ENCODE assay signal across 1 cellular context in genomic region chr7:150322114-150322832, GRCh38.
A peak's percentile ranks its signal among the peaks of the same experiment; 100 is the strongest.
TF ChIP-seq lines count a peak whose summit lies in the region.

No MANE protein-coding gene starts in this region.

TF ChIP-seq in K562, 482 proteins besides CTCF, POLR2A, EP300 and RAD21 (continued from another document and continues in another):
- no peak for TF ChIP-seq ZNF609 (CRISPR knock-in tag; IDR thresholded peaks at IDR 0.05; ENCODE audit: borderline replicate concordance)
- 0 out of 2 replicates have a peak, but pooled peaks have one; percentile 34 for TF ChIP-seq MXI1 (IDR thresholded peaks at IDR 0.05; ENCODE audit: low read depth, low read length)
- no peak for TF ChIP-seq RBM39 (optimal IDR thresholded peaks at IDR 0.05; ENCODE audit: low read depth, low read length)
- no peak for TF ChIP-seq RAD51 (IDR thresholded peaks at IDR 0.05; ENCODE audit: borderline replicate concordance, low read depth)
- TF ChIP-seq, protein P1, sequence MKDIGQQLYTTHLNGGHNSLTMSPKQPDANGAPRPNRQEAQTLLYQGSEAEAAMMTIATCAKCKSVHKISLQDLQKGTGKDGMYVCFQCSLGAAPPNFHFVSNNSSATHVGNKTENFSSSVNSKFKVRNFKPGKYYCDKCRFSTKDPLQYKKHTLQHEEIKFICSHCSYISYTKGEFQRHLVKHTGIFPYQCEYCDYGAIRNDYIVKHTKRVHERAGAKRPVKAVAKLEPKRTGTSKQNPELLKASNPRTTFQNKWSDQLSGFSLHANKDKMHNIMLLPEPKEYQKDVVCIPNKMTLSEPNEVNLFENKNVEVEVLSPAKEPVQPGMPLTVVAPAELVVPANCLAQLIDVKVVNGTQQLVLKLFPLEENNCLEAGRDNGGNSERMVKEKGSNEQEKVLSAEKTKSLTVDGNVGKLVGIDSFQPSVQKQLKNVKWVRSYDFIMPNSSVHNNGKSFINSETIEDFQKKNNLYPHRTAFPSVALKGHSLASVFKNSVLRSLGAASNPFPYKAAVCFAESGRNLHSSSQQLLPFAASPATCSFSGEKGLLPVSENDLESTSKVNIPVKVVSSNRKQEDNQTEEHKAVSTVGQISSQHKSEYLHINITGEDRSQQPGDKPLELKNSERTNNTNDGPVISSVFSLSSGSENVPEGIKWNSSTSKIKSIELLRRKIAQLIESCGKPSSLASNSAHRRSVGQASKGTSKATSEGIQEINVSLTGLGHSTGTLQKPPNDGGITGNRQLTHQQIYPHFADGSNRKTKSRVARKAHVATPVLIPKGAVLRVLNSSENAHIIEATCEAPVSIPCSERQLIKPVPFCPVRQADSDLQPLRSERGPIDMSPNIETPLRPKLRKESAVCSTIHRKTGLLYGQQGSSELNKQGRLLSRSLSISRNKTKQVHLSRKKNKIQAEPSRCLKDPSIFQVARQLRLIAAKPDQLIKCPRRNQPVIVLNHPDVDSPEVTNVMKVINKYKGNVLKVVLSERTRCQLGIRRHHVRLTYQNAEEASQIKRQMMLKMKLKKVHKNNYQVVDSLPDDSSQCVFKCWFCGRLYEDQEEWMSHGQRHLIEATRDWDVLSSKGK (CRISPR knock-in tag; IDR thresholded peaks at IDR 0.05): no peak
- TF ChIP-seq, protein P2, sequence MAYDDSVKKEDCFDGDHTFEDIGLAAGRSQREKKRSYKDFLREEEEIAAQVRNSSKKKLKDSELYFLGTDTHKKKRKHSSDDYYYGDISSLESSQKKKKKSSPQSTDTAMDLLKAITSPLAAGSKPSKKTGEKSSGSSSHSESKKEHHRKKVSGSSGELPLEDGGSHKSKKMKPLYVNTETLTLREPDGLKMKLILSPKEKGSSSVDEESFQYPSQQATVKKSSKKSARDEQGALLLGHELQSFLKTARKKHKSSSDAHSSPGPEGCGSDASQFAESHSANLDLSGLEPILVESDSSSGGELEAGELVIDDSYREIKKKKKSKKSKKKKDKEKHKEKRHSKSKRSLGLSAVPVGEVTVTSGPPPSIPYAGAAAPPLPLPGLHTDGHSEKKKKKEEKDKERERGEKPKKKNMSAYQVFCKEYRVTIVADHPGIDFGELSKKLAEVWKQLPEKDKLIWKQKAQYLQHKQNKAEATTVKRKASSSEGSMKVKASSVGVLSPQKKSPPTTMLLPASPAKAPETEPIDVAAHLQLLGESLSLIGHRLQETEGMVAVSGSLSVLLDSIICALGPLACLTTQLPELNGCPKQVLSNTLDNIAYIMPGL (CRISPR knock-in tag; IDR thresholded peaks at IDR 0.05): no peak
- peak; percentile 89 for TF ChIP-seq ZNF76 (CRISPR knock-in tag; IDR thresholded peaks at IDR 0.05; ENCODE audit: borderline replicate concordance)
- TF ChIP-seq, protein P3, sequence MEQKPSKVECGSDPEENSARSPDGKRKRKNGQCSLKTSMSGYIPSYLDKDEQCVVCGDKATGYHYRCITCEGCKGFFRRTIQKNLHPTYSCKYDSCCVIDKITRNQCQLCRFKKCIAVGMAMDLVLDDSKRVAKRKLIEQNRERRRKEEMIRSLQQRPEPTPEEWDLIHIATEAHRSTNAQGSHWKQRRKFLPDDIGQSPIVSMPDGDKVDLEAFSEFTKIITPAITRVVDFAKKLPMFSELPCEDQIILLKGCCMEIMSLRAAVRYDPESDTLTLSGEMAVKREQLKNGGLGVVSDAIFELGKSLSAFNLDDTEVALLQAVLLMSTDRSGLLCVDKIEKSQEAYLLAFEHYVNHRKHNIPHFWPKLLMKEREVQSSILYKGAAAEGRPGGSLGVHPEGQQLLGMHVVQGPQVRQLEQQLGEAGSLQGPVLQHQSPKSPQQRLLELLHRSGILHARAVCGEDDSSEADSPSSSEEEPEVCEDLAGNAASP (IDR thresholded peaks at IDR 0.05): no peak
- no peak for TF ChIP-seq L3MBTL2 (IDR thresholded peaks at IDR 0.05)
- TF ChIP-seq ZFX (CRISPR knock-in tag; IDR thresholded peaks at IDR 0.05): no peak
- no peak for TF ChIP-seq IRF2 (CRISPR knock-in tag; IDR thresholded peaks at IDR 0.05)
- TF ChIP-seq, protein P4, sequence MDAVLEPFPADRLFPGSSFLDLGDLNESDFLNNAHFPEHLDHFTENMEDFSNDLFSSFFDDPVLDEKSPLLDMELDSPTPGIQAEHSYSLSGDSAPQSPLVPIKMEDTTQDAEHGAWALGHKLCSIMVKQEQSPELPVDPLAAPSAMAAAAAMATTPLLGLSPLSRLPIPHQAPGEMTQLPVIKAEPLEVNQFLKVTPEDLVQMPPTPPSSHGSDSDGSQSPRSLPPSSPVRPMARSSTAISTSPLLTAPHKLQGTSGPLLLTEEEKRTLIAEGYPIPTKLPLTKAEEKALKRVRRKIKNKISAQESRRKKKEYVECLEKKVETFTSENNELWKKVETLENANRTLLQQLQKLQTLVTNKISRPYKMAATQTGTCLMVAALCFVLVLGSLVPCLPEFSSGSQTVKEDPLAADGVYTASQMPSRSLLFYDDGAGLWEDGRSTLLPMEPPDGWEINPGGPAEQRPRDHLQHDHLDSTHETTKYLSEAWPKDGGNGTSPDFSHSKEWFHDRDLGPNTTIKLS (IDR thresholded peaks at IDR 0.05; ENCODE audit: borderline replicate concordance, low read depth): no peak
- TF ChIP-seq, protein P5, sequence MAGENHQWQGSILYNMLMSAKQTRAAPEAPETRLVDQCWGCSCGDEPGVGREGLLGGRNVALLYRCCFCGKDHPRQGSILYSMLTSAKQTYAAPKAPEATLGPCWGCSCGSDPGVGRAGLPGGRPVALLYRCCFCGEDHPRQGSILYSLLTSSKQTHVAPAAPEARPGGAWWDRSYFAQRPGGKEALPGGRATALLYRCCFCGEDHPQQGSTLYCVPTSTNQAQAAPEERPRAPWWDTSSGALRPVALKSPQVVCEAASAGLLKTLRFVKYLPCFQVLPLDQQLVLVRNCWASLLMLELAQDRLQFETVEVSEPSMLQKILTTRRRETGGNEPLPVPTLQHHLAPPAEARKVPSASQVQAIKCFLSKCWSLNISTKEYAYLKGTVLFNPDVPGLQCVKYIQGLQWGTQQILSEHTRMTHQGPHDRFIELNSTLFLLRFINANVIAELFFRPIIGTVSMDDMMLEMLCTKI (IDR thresholded peaks at IDR 0.05; ENCODE audit: partially characterized antibody): no peak
- no peak for TF ChIP-seq ID3 (CRISPR knock-in tag; IDR thresholded peaks at IDR 0.05)
- TF ChIP-seq ID3 (tag; IDR thresholded peaks at IDR 0.05): peak; percentile 99
- no peak for TF ChIP-seq SAFB2 (IDR thresholded peaks at IDR 0.05; ENCODE audit: borderline replicate concordance, low read depth, low read length, severe bottlenecking)
- TF ChIP-seq ERF (CRISPR knock-in tag; IDR thresholded peaks at IDR 0.05): peak; percentile 87; the same call in 1 of the 2 replicates
- no peak; the same call in none of the 2 replicates for TF ChIP-seq ZNF175 (CRISPR knock-in tag; IDR thresholded peaks at IDR 0.05; ENCODE audit: low read depth)
- TF ChIP-seq SMARCE1 (IDR thresholded peaks at IDR 0.05): peak; percentile 14; the same call in 1 of the 2 replicates
- no peak for TF ChIP-seq ESRRA (IDR thresholded peaks at IDR 0.05; ENCODE audit: borderline replicate concordance, low read depth)
- TF ChIP-seq PHF21A (IDR thresholded peaks at IDR 0.05; ENCODE audit: borderline replicate concordance, low read depth): no peak
- TF ChIP-seq, protein P6, sequence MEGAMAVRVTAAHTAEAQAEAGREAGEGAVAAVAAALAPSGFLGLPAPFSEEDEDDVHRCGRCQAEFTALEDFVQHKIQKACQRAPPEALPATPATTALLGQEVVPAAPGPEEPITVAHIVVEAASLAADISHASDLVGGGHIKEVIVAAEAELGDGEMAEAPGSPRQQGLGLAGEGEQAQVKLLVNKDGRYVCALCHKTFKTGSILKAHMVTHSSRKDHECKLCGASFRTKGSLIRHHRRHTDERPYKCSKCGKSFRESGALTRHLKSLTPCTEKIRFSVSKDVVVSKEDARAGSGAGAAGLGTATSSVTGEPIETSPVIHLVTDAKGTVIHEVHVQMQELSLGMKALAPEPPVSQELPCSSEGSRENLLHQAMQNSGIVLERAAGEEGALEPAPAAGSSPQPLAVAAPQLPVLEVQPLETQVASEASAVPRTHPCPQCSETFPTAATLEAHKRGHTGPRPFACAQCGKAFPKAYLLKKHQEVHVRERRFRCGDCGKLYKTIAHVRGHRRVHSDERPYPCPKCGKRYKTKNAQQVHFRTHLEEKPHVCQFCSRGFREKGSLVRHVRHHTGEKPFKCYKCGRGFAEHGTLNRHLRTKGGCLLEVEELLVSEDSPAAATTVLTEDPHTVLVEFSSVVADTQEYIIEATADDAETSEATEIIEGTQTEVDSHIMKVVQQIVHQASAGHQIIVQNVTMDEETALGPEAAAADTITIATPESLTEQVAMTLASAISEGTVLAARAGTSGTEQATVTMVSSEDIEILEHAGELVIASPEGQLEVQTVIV (CRISPR knock-in tag; IDR thresholded peaks at IDR 0.05; ENCODE audit: borderline replicate concordance): peak; percentile 3; the same call in 1 of the 2 replicates
- TF ChIP-seq ZC3H11A (IDR thresholded peaks at IDR 0.05; ENCODE audit: low read depth, low read length): no peak
- TF ChIP-seq THAP7 (CRISPR knock-in tag; IDR thresholded peaks at IDR 0.05): no peak
- TF ChIP-seq, protein P7, sequence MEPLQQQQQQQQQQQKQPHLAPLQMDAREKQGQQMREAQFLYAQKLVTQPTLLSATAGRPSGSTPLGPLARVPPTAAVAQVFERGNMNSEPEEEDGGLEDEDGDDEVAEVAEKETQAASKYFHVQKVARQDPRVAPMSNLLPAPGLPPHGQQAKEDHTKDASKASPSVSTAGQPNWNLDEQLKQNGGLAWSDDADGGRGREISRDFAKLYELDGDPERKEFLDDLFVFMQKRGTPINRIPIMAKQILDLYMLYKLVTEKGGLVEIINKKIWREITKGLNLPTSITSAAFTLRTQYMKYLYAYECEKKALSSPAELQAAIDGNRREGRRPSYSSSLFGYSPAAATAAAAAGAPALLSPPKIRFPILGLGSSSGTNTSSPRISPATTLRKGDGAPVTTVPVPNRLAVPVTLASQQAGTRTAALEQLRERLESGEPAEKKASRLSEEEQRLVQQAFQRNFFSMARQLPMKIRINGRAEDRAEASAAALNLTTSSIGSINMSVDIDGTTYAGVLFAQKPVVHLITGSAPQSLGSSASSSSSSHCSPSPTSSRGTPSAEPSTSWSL (CRISPR knock-in tag; IDR thresholded peaks at IDR 0.05; ENCODE audit: borderline replicate concordance): peak; percentile 79; the same call in 1 of the 2 replicates
- TF ChIP-seq, protein P8, sequence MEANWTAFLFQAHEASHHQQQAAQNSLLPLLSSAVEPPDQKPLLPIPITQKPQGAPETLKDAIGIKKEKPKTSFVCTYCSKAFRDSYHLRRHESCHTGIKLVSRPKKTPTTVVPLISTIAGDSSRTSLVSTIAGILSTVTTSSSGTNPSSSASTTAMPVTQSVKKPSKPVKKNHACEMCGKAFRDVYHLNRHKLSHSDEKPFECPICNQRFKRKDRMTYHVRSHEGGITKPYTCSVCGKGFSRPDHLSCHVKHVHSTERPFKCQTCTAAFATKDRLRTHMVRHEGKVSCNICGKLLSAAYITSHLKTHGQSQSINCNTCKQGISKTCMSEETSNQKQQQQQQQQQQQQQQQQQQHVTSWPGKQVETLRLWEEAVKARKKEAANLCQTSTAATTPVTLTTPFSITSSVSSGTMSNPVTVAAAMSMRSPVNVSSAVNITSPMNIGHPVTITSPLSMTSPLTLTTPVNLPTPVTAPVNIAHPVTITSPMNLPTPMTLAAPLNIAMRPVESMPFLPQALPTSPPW (CRISPR knock-in tag; IDR thresholded peaks at IDR 0.05): 0 out of 2 replicates have a peak, but pooled peaks have one; percentile 7
- TF ChIP-seq SMAD3 (CRISPR knock-in tag; conservative IDR thresholded peaks at IDR 0.05): peak; percentile 82
- peak in 1 of 2 experiments; percentile 81; a peak in 2 of 4 replicates for TF ChIP-seq TEAD1 (CRISPR knock-in tag; IDR thresholded peaks at IDR 0.05)
- no peak for TF ChIP-seq CBFA2T2 (conservative IDR thresholded peaks at IDR 0.05)
- no peak for TF ChIP-seq ZNF740 (CRISPR knock-in tag; IDR thresholded peaks at IDR 0.05)
- peak in 1 of 2 experiments; percentile 91; a peak in 2 of 4 replicates for TF ChIP-seq ZNF740 (tag; IDR thresholded peaks at IDR 0.05)
- no peak for TF ChIP-seq PPARD (CRISPR knock-in tag; IDR thresholded peaks at IDR 0.05)
- TF ChIP-seq POLR2AphosphoS5 (IDR thresholded peaks at IDR 0.05; ENCODE audit: control insufficient read depth, insufficient read depth, low read depth, low read length): 0 out of 2 replicates have a peak, but pooled peaks have one; percentile 9
